In the genomic region with DNA sequence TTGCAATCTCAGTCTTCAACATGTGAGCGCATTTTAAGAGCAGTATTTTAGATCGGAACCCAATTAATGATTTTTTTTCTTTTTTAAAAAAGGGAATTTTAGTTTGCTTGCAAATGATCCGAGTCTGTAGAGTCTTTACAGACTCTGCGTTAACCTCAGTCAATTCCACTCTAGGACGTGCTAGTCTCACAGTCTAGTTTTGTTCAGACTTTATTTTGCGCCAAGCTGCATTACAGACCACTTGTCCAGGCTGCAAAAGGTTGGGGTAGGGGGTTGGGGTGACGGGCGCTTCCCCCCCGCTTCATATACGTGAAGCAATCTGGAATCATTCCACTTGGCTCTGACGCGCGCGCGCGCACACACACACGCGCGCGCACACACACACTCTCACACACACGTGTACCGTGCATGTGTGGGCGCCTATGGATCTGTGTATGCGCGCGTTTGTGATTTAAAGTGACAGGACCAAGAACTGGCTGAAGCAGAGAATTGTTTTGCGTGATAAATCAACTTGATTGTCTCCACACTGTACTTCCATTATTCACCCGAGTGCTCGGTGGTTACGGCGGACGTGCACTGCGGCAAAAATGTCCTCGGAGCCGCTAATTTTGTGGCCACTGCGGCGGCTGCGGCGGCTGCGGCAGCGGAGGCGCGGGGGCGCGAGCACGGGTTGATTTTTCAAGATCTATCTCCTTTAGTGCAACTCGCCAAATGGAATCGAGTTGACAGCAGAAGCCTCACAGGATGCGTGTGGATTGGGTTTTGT, we compare ENCODE assay signal across 8 cellular contexts. TPM values are rescaled to one million over a fixed set of nuclear protein-coding genes. Genes with fewer than 3 reads are reported as not detected.
DNase-seq lines count a peak whose midpoint lies in the region; ATAC-seq and TF ChIP-seq lines count a peak whose summit lies in the region.

No MANE protein-coding gene starts in this region.

- WGBS in lung, 2 donors: 2 to 3% methylated on average over 49 of the region's 49 CpGs

- peaks cover 5% of the 10 kb centered on the region for H3K27me3 ChIP-seq in effector memory CD4-positive, alpha-beta T cell (replicated peaks; ENCODE audit: control insufficient read depth, insufficient read depth, low read length, poor library complexity, severe bottlenecking)
- H3K27me3 ChIP-seq in lung (ENCODE audit: control insufficient read depth, insufficient read depth) (no peaks in the 10 kb centered on the region), stomach smooth muscle (ENCODE audit: control insufficient read depth in 1 of 2, insufficient read depth in 2 of 2, low read length in 2 of 2) (no peaks in the 10 kb centered on the region)

- TF ChIP-seq CTCF in WI38 (IDR thresholded peaks at IDR 0.05; ENCODE audit: low read depth, low read length) (no peak), lung (IDR thresholded peaks at IDR 0.05; ENCODE audit: control extremely low read depth, extremely low read depth) (no peak)

- H3K27ac ChIP-seq in effector memory CD4-positive, alpha-beta T cell (ENCODE audit: insufficient read depth, low read length, poor library complexity, severe bottlenecking): no peak overlapping the region
- peak overlapping the region; percentile 91 for H3K27ac ChIP-seq in lung (ENCODE audit: low read depth in 1 of 2, low read length in 1 of 2)
- peak overlapping the region; percentile 90 for H3K27ac ChIP-seq in stomach smooth muscle (ENCODE audit: low read length)

- peak overlapping the region; percentile 78 to 83 for H3K9ac ChIP-seq in stomach smooth muscle (ENCODE audit: low read length in 2 of 2)

- H3K36me3 ChIP-seq in effector memory CD4-positive, alpha-beta T cell (ENCODE audit: control insufficient read depth, insufficient read depth, low read length): no peaks in the 10 kb centered on the region
- H3K36me3 ChIP-seq in lung (ENCODE audit: control insufficient read depth in 2 of 2, insufficient read depth in 2 of 2, low read length in 2 of 2): no peaks in the 10 kb centered on the region
- H3K36me3 ChIP-seq in stomach smooth muscle (ENCODE audit: control insufficient read depth in 2 of 2, insufficient read depth in 2 of 2, low read length in 2 of 2): no peaks in the 10 kb centered on the region

- ATAC-seq in lung (ENCODE audit: insufficient read depth, low FRiP score) (peak; percentile 50), GM21390 (IDR thresholded peaks at IDR 0.05; ENCODE audit: unreplicated experiment) (no peak), GM18498 (IDR thresholded peaks at IDR 0.05; ENCODE audit: unreplicated experiment) (no peak)

- H3K9me3 ChIP-seq in effector memory CD4-positive, alpha-beta T cell (ENCODE audit: control insufficient read depth, low read length): no peaks in the 10 kb centered on the region
- H3K9me3 ChIP-seq in lung (ENCODE audit: control insufficient read depth in 2 of 2, insufficient read depth in 1 of 2, low read length in 1 of 2) (no peaks in the 10 kb centered on the region), stomach smooth muscle (ENCODE audit: control insufficient read depth in 2 of 2, low read length in 2 of 2) (no peaks in the 10 kb centered on the region)

- H3K4me3 ChIP-seq in WI38 (ENCODE audit: low read depth, low read length) (peak overlapping the region; percentile 60), lung (peak overlapping the region; percentile 70), stomach smooth muscle (ENCODE audit: low read length in 2 of 2) (peak overlapping the region; percentile 85 to 88)
- peak overlapping the region; percentile 79 for H3K4me3 ChIP-seq in effector memory CD4-positive, alpha-beta T cell (ENCODE audit: insufficient read depth, low read depth, low read length, poor library complexity, severe bottlenecking)

- peaks cover 17% of the 10 kb centered on the region for H3K4me1 ChIP-seq in effector memory CD4-positive, alpha-beta T cell (ENCODE audit: control insufficient read depth, insufficient read depth, low read length, poor library complexity, severe bottlenecking)
- H3K4me1 ChIP-seq in lung (ENCODE audit: control insufficient read depth in 2 of 2, insufficient read depth in 2 of 2, low read length in 2 of 2): peaks cover 10 to 11% of the 10 kb centered on the region in 2 donors
- H3K4me1 ChIP-seq in stomach smooth muscle (ENCODE audit: control insufficient read depth, insufficient read depth, low read length): peaks cover 29% of the 10 kb centered on the region

- peak; percentile 28 for DNase-seq in DMS79 (lab: John Stamatoyannopoulos, UW)
- peak; percentile 64 for DNase-seq in NCI-H1105 treated with DMSO at 0.1 percent for 48 hours (lab: John Stamatoyannopoulos, UW)
- no peak for DNase-seq in effector memory CD4-positive, alpha-beta T cell
- peak; percentile 65 for DNase-seq in lung (ENCODE audit: low spot score)

RNA-seq across cellular contexts. Expression of gene NFIA, which starts 25.5 kb away (rescaled TPM):
- 10 to 100 TPM; 60.9 to 63.4 TPM for total RNA-seq in lung
- polyA plus RNA-seq in lung: 1 to 10 TPM; 3.0 to 7.5 TPM

Comparison
In these comparisons a context has a peak if more than half of its experiments do, and no peak if none do; other contexts are left out.
1. DNase-seq: peak in DMS79 (single experiment), NCI-H1105 treated with DMSO at 0.1 percent for 48 hours (single experiment) and lung (single experiment); none in effector memory CD4-positive, alpha-beta T cell (0 of 3).
2. Peak in every context shown above with its lines, with median percentiles within 50 percentile points of each other: H3K4me3 ChIP-seq.